12 cellular contexts compared by ENCODE assay signal in the genomic region with DNA sequence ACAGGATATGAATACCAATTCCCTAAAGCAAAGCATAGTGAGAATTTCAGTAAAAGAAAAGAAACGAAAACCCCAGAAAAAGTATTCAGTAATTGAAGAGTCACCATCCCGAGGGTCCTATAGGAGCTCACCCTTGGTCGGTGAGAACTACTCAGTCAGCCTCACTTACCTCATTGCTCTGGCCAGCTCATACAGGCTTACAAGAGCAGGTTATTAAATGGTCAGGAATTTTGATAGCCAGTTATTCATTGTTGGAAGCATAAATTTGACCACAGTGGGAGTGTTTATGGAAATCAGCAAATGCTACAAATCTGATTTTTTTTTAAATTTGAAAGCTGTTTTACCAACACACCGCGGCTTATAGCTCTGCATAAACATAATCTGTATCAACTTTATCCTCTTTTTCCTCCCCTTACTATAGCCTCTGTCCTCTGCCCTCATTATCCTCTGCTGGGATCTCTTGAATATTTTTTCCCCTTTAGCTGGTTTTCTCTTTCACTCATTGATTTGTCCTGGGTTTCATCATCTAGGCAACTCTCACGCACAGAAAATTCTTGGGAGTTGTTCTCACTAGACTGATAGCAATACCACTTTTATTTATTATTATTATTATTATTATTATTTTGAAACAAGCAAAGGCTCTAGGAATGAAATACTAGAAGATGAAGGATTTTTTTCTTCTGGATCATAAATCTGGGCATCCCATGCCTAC. TPM values are rescaled to one million over a fixed set of nuclear protein-coding genes. Genes with fewer than 3 reads are reported as not detected.
A peak's percentile ranks its signal among the peaks of the same experiment; 100 is the strongest.
DNase-seq lines count a peak whose midpoint lies in the region; ATAC-seq and TF ChIP-seq lines count a peak whose summit lies in the region.
"Had no signal": no experiment of that assay in that cellular context is flagged by ENCODE, and none has a peak within 500 bp of the region (broad histone marks: within the 10 kb centered on the region; RNA-seq: fewer than 3 reads in every experiment).

No MANE protein-coding gene starts in this region.

- POLR2A ChIA-PET in PC-3 (lab: Charles Lee; ENCODE audit: unreplicated experiment): interaction anchor here (0.5 to 2.2 kb wide), 9 partner anchors 10 to 145 kb away, joined by 3 to 28 read pairs (median 3); partner anchors contain the start of genes CXCL2 and CXCL3

- H3F3A ChIP-seq in PC-3 (ENCODE audit: low read length, unreplicated experiment): peaks cover 26% of the 10 kb centered on the region

- H3K4me2 ChIP-seq in PC-3 (ENCODE audit: low read length): peak overlapping the region; percentile 78

- intact Hi-C loops in PC-3 (cut with micrococcal nuclease): loop anchor here (1.0 to 10.0 kb wide), 3 partner anchors 11 to 375 kb away; partner anchors contain the start of gene CXCL2

- H3K9me2 ChIP-seq in PC-3 (replicated peaks; ENCODE audit: low read length): no peaks in the 10 kb centered on the region

- H3K79me2 ChIP-seq in PC-3 (ENCODE audit: low read length): peaks cover under 1% of the 10 kb centered on the region; the same call in 1 of the 2 replicates

- H3K4me3 ChIP-seq in PC-3 (ENCODE audit: low read length): peak overlapping the region; percentile 45
- H3K4me3 ChIP-seq in epithelial cell of esophagus (ENCODE audit: low read length): no peak overlapping the region
- H3K4me3 ChIP-seq: uterus had no signal

- TSS peak; percentile 72 for BruUV-seq in PC-3 (replicated peaks; lab: Mats Ljungman, UMichigan)

- TF ChIP-seq CTCF in PC-3 (conservative IDR thresholded peaks at IDR 0.05; ENCODE audit: low read depth, low read length): no peak
- no peak for TF ChIP-seq CTCF in epithelial cell of esophagus (IDR thresholded peaks at IDR 0.05; ENCODE audit: insufficient read depth, low read depth, low read length, missing control alignments)
- no peak for TF ChIP-seq CTCF in omental fat pad (IDR thresholded peaks at IDR 0.05)

- H3K27ac ChIP-seq in PC-3 (ENCODE audit: low read length): peak overlapping the region; percentile 96

- no peaks in the 10 kb centered on the region for H3K36me3 ChIP-seq in PC-3 (ENCODE audit: low read depth, low read length)
- H3K36me3 ChIP-seq: uterus had no signal

- no peaks in the 10 kb centered on the region for H3K9me3 ChIP-seq in PC-3 (ENCODE audit: low read length)
- H3K9me3 ChIP-seq: uterus had no signal

- CTCF ChIA-PET in PC-3 (lab: Charles Lee): interaction anchor here (1.3 to 1.9 kb wide), 2 partner anchors 12 to 24 kb away, joined by 5 to 8 read pairs; no protein-coding TSS in a partner anchor

- H3K27me3 ChIP-seq in PC-3 (ENCODE audit: low read length): no peaks in the 10 kb centered on the region
- H3K27me3 ChIP-seq: uterus had no signal

- ATAC-seq in PC-3: peak; percentile 66
- ATAC-seq in omental fat pad (ENCODE audit: low FRiP score): peak; percentile 79
- no peak for ATAC-seq in GM21526 (IDR thresholded peaks at IDR 0.05; ENCODE audit: low FRiP score, unreplicated experiment)
- no peak for ATAC-seq in GM21528 (IDR thresholded peaks at IDR 0.05; ENCODE audit: low FRiP score, unreplicated experiment)

- peak overlapping the region; percentile 85 for H3K9ac ChIP-seq in PC-3 (ENCODE audit: low read length)

- 0 out of 2 replicates have a peak overlapping the region, but pooled peaks have one; percentile 17 for H2AFZ ChIP-seq in PC-3 (ENCODE audit: low read length)

- H3K4me1 ChIP-seq in PC-3 (ENCODE audit: insufficient read depth, low read length): peaks cover 73% of the 10 kb centered on the region
- H3K4me1 ChIP-seq: uterus had no signal

- H4K20me1 ChIP-seq in PC-3 (ENCODE audit: low read length): no peaks in the 10 kb centered on the region

- DNase-seq in AG20443 (ENCODE audit: low spot score) (peak; percentile 58), PC-3 (peak; percentile 96), epithelial cell of esophagus (ENCODE audit: low read depth) (peak; percentile 88), omental fat pad (ENCODE audit: low spot score) (no peak), NCI-H2107 treated with DMSO at 0.1 percent for 48 hours (lab: John Stamatoyannopoulos, UW; ENCODE audit: unreplicated experiment) (no peak), COR-L47 (lab: John Stamatoyannopoulos, UW) (no peak)
- DNase-seq: DMS 273 treated with DMSO at 0.1 percent for 48 hours, NCI-H1105 treated with DMSO at 0.1 percent for 48 hours, T-helper 2 cell, uterus had no signal

RNA-seq across cellular contexts. Expression of gene CXCL2, which starts 11.1 kb away (rescaled TPM):
- total RNA-seq in PC-3 (2014; rRNA removed) (165 and 172 TPM in 2 replicates), omental fat pad (100 to 1,000 TPM in 1 of 4 donors, 10 to 100 TPM in 3; 27.8 to 295 (median 68.7) TPM)

RNA-seq across cellular contexts. Expression of gene MTHFD2L, which starts 47.9 kb away (rescaled TPM):
- total RNA-seq in PC-3 (2014; rRNA removed) (33.4 and 34.0 TPM in 2 replicates), omental fat pad (10 to 100 TPM; 12.2 to 23.2 (median 18.4) TPM)

Comparison
In these comparisons a context has a peak if more than half of its experiments do, and no peak if none do; other contexts are left out.
1. DNase-seq: peak in AG20443 (single experiment), PC-3 (single experiment) and epithelial cell of esophagus (single experiment); none in omental fat pad (single experiment), NCI-H2107 treated with DMSO at 0.1 percent for 48 hours (single experiment) and COR-L47 (single experiment).
2. ATAC-seq: peak in PC-3 (single experiment) and omental fat pad (single experiment); none in GM21526 (single experiment) and GM21528 (single experiment).